1 cellular context compared by ENCODE assay signal in the genomic region with DNA sequence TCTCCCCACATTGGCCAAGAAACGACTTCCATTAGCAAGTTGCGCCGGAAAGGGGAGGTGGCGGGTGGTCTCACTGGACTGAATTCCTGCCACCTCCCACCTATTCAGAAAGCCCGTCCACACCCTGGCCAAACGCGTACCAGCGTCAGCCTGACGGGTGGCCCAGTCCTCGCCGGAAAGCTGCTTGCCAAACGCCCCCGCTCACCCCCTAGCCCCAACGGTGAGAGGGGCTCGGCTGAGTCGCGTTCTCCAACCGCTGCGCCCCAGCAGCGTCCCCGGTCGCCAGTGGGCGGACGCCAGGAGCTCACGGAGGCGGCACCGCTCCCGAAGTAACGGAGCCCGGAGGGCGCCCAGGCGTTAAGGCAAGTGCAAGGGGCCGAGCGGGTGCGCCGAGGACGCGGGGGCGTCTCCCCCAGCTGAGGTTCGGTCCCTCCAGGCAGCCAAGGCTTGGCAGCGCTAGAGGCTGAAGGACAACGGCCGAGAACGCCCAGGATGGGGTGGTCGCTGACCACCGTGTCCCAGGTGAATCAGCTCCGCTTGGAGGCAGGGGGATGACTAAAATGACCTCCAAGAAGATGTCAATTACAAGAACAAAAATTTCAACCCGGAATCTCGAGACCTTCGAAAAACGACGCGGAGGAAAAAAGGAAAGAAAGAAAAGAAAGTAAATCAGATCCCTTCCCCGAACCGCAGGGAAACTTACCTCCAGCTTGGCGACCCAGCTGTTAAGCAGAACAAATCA.
A peak's percentile ranks its signal among the peaks of the same experiment; 100 is the strongest.
TF ChIP-seq lines count a peak whose summit lies in the region.

No MANE protein-coding gene starts in this region.

TF ChIP-seq in HEK293, 187 proteins besides CTCF, POLR2A, EP300 and RAD21 (continued from another document and continues in another):
- TF ChIP-seq, protein P1, sequence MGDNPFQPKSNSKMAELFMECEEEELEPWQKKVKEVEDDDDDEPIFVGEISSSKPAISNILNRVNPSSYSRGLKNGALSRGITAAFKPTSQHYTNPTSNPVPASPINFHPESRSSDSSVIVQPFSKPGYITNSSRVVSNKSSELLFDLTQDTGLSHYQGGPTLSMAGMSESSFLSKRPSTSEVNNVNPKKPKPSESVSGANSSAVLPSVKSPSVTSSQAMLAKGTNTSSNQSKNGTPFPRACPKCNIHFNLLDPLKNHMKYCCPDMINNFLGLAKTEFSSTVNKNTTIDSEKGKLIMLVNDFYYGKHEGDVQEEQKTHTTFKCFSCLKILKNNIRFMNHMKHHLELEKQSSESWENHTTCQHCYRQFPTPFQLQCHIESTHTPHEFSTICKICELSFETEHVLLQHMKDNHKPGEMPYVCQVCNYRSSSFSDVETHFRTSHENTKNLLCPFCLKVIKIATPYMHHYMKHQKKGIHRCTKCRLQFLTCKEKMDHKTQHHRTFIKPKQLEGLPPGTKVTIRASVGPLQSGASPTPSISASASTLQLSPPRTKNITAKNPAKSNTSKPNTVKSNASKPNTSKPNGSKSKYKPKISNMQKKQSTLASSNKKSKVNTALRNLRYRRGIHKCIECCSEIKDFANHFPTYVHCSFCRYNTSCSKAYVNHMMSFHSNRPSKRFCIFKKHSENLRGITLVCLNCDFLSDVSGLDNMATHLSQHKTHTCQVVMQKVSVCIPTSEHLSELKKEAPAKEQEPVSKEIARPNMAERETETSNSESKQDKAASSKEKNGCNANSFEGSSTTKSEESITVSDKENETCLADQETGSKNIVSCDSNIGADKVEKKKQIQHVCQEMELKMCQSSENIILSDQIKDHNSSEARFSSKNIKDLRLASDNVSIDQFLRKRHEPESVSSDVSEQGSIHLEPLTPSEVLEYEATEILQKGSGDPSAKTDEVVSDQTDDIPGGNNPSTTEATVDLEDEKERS (tag by site-specific recombination; IDR thresholded peaks at IDR 0.05), result no peak
- TF ChIP-seq, protein P2, sequence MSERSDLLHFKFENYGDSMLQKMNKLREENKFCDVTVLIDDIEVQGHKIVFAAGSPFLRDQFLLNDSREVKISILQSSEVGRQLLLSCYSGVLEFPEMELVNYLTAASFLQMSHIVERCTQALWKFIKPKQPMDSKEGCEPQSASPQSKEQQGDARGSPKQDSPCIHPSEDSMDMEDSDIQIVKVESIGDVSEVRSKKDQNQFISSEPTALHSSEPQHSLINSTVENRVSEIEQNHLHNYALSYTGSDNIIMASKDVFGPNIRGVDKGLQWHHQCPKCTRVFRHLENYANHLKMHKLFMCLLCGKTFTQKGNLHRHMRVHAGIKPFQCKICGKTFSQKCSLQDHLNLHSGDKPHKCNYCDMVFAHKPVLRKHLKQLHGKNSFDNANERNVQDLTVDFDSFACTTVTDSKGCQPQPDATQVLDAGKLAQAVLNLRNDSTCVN (tag by site-specific recombination; optimal IDR thresholded peaks at IDR 0.05), result no peak
- no peak for TF ChIP-seq ZNF174 (tag by site-specific recombination; IDR thresholded peaks at IDR 0.05)
- no peak for TF ChIP-seq ZFP3 (tag by site-specific recombination; IDR thresholded peaks at IDR 0.05; ENCODE audit: low read depth)
- TF ChIP-seq ZNF335 (tag by site-specific recombination; conservative IDR thresholded peaks at IDR 0.05), result peak; percentile 35
- no peak for TF ChIP-seq ZNF404 (tag by site-specific recombination; IDR thresholded peaks at IDR 0.05)
- TF ChIP-seq ZNF747 (tag by site-specific recombination; IDR thresholded peaks at IDR 0.05), result no peak
- TF ChIP-seq ZNF530 (tag by site-specific recombination; IDR thresholded peaks at IDR 0.05; ENCODE audit: low read depth), result no peak
- no peak for TF ChIP-seq ZNF23 (tag by site-specific recombination; IDR thresholded peaks at IDR 0.05; ENCODE audit: borderline replicate concordance)
- no peak for TF ChIP-seq ZXDB (tag by site-specific recombination; IDR thresholded peaks at IDR 0.05)
- TF ChIP-seq, protein P3, sequence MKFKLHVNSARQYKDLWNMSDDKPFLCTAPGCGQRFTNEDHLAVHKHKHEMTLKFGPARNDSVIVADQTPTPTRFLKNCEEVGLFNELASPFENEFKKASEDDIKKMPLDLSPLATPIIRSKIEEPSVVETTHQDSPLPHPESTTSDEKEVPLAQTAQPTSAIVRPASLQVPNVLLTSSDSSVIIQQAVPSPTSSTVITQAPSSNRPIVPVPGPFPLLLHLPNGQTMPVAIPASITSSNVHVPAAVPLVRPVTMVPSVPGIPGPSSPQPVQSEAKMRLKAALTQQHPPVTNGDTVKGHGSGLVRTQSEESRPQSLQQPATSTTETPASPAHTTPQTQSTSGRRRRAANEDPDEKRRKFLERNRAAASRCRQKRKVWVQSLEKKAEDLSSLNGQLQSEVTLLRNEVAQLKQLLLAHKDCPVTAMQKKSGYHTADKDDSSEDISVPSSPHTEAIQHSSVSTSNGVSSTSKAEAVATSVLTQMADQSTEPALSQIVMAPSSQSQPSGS (tag by site-specific recombination; IDR thresholded peaks at IDR 0.05; ENCODE audit: low read depth), result no peak
- TF ChIP-seq, protein P4, sequence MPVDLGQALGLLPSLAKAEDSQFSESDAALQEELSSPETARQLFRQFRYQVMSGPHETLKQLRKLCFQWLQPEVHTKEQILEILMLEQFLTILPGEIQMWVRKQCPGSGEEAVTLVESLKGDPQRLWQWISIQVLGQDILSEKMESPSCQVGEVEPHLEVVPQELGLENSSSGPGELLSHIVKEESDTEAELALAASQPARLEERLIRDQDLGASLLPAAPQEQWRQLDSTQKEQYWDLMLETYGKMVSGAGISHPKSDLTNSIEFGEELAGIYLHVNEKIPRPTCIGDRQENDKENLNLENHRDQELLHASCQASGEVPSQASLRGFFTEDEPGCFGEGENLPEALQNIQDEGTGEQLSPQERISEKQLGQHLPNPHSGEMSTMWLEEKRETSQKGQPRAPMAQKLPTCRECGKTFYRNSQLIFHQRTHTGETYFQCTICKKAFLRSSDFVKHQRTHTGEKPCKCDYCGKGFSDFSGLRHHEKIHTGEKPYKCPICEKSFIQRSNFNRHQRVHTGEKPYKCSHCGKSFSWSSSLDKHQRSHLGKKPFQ (tag by site-specific recombination; IDR thresholded peaks at IDR 0.05), result no peak
- TF ChIP-seq ZNF19 (tag by site-specific recombination; IDR thresholded peaks at IDR 0.05; ENCODE audit: low read depth), result no peak
- TF ChIP-seq ZSCAN16 (tag by site-specific recombination; IDR thresholded peaks at IDR 0.05), result no peak
- no peak for TF ChIP-seq ZNF155 (tag by site-specific recombination; IDR thresholded peaks at IDR 0.05)
- no peak for TF ChIP-seq ZNF302 (tag by site-specific recombination; IDR thresholded peaks at IDR 0.05; ENCODE audit: low read depth)
- TF ChIP-seq ZNF114 (tag by site-specific recombination; IDR thresholded peaks at IDR 0.05), result no peak
- no peak for TF ChIP-seq ZNF311 (tag by site-specific recombination; IDR thresholded peaks at IDR 0.05; ENCODE audit: borderline replicate concordance)
- peak; percentile 66 for TF ChIP-seq ZNF366 (tag by site-specific recombination; conservative IDR thresholded peaks at IDR 0.05)
- TF ChIP-seq, protein P5, sequence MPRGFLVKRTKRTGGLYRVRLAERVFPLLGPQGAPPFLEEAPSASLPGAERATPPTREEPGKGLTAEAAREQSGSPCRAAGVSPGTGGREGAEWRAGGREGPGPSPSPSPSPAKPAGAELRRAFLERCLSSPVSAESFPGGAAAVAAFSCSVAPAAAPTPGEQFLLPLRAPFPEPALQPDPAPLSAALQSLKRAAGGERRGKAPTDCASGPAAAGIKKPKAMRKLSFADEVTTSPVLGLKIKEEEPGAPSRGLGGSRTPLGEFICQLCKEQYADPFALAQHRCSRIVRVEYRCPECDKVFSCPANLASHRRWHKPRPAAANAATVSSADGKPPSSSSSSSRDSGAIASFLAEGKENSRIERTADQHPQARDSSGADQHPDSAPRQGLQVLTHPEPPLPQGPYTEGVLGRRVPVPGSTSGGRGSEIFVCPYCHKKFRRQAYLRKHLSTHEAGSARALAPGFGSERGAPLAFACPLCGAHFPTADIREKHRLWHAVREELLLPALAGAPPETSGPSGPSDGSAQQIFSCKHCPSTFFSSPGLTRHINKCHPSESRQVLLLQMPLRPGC (tag by site-specific recombination; IDR thresholded peaks at IDR 0.05), result no peak
- TF ChIP-seq ZNF654 (tag by site-specific recombination; IDR thresholded peaks at IDR 0.05; ENCODE audit: low read depth), result no peak
- TF ChIP-seq ZNF426 (tag by site-specific recombination; IDR thresholded peaks at IDR 0.05), result no peak
- peak; percentile 98 for TF ChIP-seq ZFHX2 (tag by site-specific recombination; conservative IDR thresholded peaks at IDR 0.05)
- TF ChIP-seq RBAK (tag by site-specific recombination; IDR thresholded peaks at IDR 0.05), result no peak
- no peak for TF ChIP-seq TRIM28 (IDR thresholded peaks at IDR 0.05; ENCODE audit: borderline replicate concordance, low read length)
- no peak for TF ChIP-seq ZNF169 (tag by site-specific recombination; IDR thresholded peaks at IDR 0.05)
- no peak for TF ChIP-seq ZFP69B (tag by site-specific recombination; IDR thresholded peaks at IDR 0.05)
- TF ChIP-seq ZNF138 (tag by site-specific recombination; IDR thresholded peaks at IDR 0.05; ENCODE audit: borderline replicate concordance), result no peak
- TF ChIP-seq, protein P6, sequence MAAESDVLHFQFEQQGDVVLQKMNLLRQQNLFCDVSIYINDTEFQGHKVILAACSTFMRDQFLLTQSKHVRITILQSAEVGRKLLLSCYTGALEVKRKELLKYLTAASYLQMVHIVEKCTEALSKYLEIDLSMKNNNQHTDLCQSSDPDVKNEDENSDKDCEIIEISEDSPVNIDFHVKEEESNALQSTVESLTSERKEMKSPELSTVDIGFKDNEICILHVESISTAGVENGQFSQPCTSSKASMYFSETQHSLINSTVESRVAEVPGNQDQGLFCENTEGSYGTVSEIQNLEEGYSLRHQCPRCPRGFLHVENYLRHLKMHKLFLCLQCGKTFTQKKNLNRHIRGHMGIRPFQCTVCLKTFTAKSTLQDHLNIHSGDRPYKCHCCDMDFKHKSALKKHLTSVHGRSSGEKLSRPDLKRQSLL (tag by site-specific recombination; IDR thresholded peaks at IDR 0.05), result no peak
- no peak for TF ChIP-seq ZNF473 (tag by site-specific recombination; IDR thresholded peaks at IDR 0.05)
- TF ChIP-seq KLF9 (tag by site-specific recombination; IDR thresholded peaks at IDR 0.05; ENCODE audit: low read depth), result peak; percentile 61
- no peak for TF ChIP-seq ZNF571 (tag by site-specific recombination; IDR thresholded peaks at IDR 0.05)
- TF ChIP-seq OSR2 (tag by site-specific recombination; IDR thresholded peaks at IDR 0.05), result peak; percentile 37; the same call in 1 of the 2 replicates
- no peak for TF ChIP-seq ZNF48 (tag by site-specific recombination; IDR thresholded peaks at IDR 0.05)
- no peak for TF ChIP-seq YY1 (tag by site-specific recombination; IDR thresholded peaks at IDR 0.05)
- TF ChIP-seq ZNF549 (tag by site-specific recombination; IDR thresholded peaks at IDR 0.05), result no peak
- peak; percentile 63; the same call in 1 of the 2 replicates for TF ChIP-seq ZBTB48 (tag by site-specific recombination; IDR thresholded peaks at IDR 0.05)
- TF ChIP-seq, protein P7, sequence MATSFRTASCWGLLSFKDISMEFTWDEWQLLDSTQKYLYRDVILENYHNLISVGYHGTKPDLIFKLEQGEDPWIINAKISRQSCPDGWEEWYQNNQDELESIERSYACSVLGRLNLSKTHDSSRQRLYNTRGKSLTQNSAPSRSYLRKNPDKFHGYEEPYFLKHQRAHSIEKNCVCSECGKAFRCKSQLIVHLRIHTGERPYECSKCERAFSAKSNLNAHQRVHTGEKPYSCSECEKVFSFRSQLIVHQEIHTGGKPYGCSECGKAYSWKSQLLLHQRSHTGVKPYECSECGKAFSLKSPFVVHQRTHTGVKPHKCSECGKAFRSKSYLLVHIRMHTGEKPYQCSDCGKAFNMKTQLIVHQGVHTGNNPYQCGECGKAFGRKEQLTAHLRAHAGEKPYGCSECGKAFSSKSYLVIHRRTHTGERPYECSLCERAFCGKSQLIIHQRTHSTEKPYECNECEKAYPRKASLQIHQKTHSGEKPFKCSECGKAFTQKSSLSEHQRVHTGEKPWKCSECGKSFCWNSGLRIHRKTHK (tag by site-specific recombination; IDR thresholded peaks at IDR 0.05), result no peak
- no peak for TF ChIP-seq ZNF560 (tag by site-specific recombination; IDR thresholded peaks at IDR 0.05; ENCODE audit: borderline replicate concordance)
- no peak for TF ChIP-seq ZNF121 (tag by site-specific recombination; IDR thresholded peaks at IDR 0.05)
- no peak for TF ChIP-seq ZNF521 (tag by site-specific recombination; IDR thresholded peaks at IDR 0.05)
- no peak for TF ChIP-seq ZNF239 (tag by site-specific recombination; IDR thresholded peaks at IDR 0.05)
- TF ChIP-seq GFI1B (tag by site-specific recombination; IDR thresholded peaks at IDR 0.05), result no peak
- peak; percentile 80 for TF ChIP-seq PRDM1 (tag by site-specific recombination; IDR thresholded peaks at IDR 0.05)
- TF ChIP-seq, protein P8, sequence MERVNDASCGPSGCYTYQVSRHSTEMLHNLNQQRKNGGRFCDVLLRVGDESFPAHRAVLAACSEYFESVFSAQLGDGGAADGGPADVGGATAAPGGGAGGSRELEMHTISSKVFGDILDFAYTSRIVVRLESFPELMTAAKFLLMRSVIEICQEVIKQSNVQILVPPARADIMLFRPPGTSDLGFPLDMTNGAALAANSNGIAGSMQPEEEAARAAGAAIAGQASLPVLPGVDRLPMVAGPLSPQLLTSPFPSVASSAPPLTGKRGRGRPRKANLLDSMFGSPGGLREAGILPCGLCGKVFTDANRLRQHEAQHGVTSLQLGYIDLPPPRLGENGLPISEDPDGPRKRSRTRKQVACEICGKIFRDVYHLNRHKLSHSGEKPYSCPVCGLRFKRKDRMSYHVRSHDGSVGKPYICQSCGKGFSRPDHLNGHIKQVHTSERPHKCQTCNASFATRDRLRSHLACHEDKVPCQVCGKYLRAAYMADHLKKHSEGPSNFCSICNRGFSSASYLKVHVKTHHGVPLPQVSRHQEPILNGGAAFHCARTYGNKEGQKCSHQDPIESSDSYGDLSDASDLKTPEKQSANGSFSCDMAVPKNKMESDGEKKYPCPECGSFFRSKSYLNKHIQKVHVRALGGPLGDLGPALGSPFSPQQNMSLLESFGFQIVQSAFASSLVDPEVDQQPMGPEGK (tag by site-specific recombination; IDR thresholded peaks at IDR 0.05), result peak; percentile 84
- no peak for TF ChIP-seq ZNF626 (tag by site-specific recombination; IDR thresholded peaks at IDR 0.05)
- TF ChIP-seq, protein P9, sequence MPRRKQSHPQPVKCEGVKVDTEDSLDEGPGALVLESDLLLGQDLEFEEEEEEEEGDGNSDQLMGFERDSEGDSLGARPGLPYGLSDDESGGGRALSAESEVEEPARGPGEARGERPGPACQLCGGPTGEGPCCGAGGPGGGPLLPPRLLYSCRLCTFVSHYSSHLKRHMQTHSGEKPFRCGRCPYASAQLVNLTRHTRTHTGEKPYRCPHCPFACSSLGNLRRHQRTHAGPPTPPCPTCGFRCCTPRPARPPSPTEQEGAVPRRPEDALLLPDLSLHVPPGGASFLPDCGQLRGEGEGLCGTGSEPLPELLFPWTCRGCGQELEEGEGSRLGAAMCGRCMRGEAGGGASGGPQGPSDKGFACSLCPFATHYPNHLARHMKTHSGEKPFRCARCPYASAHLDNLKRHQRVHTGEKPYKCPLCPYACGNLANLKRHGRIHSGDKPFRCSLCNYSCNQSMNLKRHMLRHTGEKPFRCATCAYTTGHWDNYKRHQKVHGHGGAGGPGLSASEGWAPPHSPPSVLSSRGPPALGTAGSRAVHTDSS (tag by site-specific recombination; IDR thresholded peaks at IDR 0.05), result no peak
- no peak for TF ChIP-seq BCL11B (tag by site-specific recombination; IDR thresholded peaks at IDR 0.05; ENCODE audit: low read depth)
- no peak for TF ChIP-seq ZNF16 (tag by site-specific recombination; IDR thresholded peaks at IDR 0.05; ENCODE audit: low read depth)
- peak; percentile 22; the same call in 1 of the 2 replicates for TF ChIP-seq ZIC2 (tag by site-specific recombination; IDR thresholded peaks at IDR 0.05)
- no peak; the same call in 1 of the 2 replicates for TF ChIP-seq ZNF76 (tag by site-specific recombination; IDR thresholded peaks at IDR 0.05; ENCODE audit: borderline replicate concordance, low read depth)
- TF ChIP-seq ZBTB7A (tag by site-specific recombination; IDR thresholded peaks at IDR 0.05; ENCODE audit: low read depth), result 0 out of 2 replicates have a peak, but pooled peaks have one; percentile 11
